ENCODE assay signal across 14 cellular contexts in genomic region chr7:11760372-11760771, GRCh38.
A peak's percentile ranks its signal among the peaks of the same experiment; 100 is the strongest.
DNase-seq lines count a peak whose midpoint lies in the region; ATAC-seq, FAIRE-seq and TF ChIP-seq lines count a peak whose summit lies in the region.
"Had no signal": no experiment of that assay in that cellular context is flagged by ENCODE, and none has a peak within 500 bp of the region (broad histone marks: within the 10 kb centered on the region; RNA-seq: fewer than 3 reads in every experiment).

No MANE protein-coding gene starts in this region.

- no peaks in the 10 kb centered on the region for H3K79me2 ChIP-seq in parathyroid adenoma
- H3K79me2 ChIP-seq in HepG2 (ENCODE audit: insufficient read depth, low read length) = no peaks in the 10 kb centered on the region

- H3K27ac ChIP-seq in SK-N-MC = no peak overlapping the region
- no peak overlapping the region for H3K27ac ChIP-seq in parathyroid adenoma
- H3K27ac ChIP-seq in HepG2 (ENCODE audit: extremely low read length, insufficient read depth, low read length) = no peak overlapping the region
- H3K27ac ChIP-seq: lower lobe of right lung, Peyer's patch, suprapubic skin had no signal

- H3K4me1 ChIP-seq in parathyroid adenoma = peaks cover 14% of the 10 kb centered on the region
- H3K4me1 ChIP-seq in HepG2 (ENCODE audit: insufficient read depth, low read length) = no peaks in the 10 kb centered on the region
- H3K4me1 ChIP-seq: lower lobe of right lung, Peyer's patch, suprapubic skin had no signal

- no peaks in the 10 kb centered on the region for H3K27me3 ChIP-seq in parathyroid adenoma (ENCODE audit: control insufficient read depth, insufficient read depth, low read length)
- no peaks in the 10 kb centered on the region for H3K27me3 ChIP-seq in HepG2 (ENCODE audit: control insufficient read depth in 1 of 2, insufficient read depth in 2 of 2, low read length in 2 of 2)
- H3K27me3 ChIP-seq: Peyer's patch, suprapubic skin had no signal

- FAIRE-seq in HepG2 (lab: Jason Lieb, UNC) = no peak
- FAIRE-seq: GM18507 had no signal

- H3K4me3 ChIP-seq in SK-N-MC (peak overlapping the region; percentile 51), parathyroid adenoma (ENCODE audit: low read depth, low read length) (no peak overlapping the region), HepG2 (replicated peaks in 1 of 3; ENCODE audit: insufficient read depth in 1 of 3, low read depth in 2 of 3, low read length in 3 of 3) (no peak overlapping the region)
- H3K4me3 ChIP-seq: lower lobe of right lung, Peyer's patch, suprapubic skin had no signal

- H3K4me2 ChIP-seq in parathyroid adenoma (ENCODE audit: low read length) = no peak overlapping the region
- H3K4me2 ChIP-seq in HepG2 (ENCODE audit: low read depth, low read length) = no peak overlapping the region

- no TSS peak for BruUV-seq in HepG2 (replicated peaks; lab: Mats Ljungman, UMichigan)

- in situ Hi-C loops in HepG2 (cut with HindIII; ENCODE audit: extremely low pct_ligation_motif_present, low pct_unique_long_range_greater_than_20kb) = no loop called here

- no peaks in the 10 kb centered on the region for H3K9me3 ChIP-seq in SK-N-MC (ENCODE audit: low read depth, low read length)
- no peaks in the 10 kb centered on the region for H3K9me3 ChIP-seq in parathyroid adenoma (ENCODE audit: control insufficient read depth, low read length)
- H3K9me3 ChIP-seq in HepG2 (ENCODE audit: low read length) = no peaks in the 10 kb centered on the region
- H3K9me3 ChIP-seq: lower lobe of right lung, Peyer's patch, suprapubic skin had no signal

- POLR2A ChIA-PET in HepG2 (lab: Yijun Ruan, JAX) = no interaction called here

- TF ChIP-seq CTCF in parathyroid adenoma (IDR thresholded peaks at IDR 0.05) = no peak
- no peak for TF ChIP-seq CTCF in HepG2 (CRISPR knock-in tag; IDR thresholded peaks at IDR 0.05)

- H3K9ac ChIP-seq in SK-N-MC (ENCODE audit: insufficient read length) = no peak overlapping the region
- no peak overlapping the region for H3K9ac ChIP-seq in parathyroid adenoma
- no peak overlapping the region for H3K9ac ChIP-seq in HepG2 (ENCODE audit: insufficient read depth, low read depth, low read length)

- ATAC-seq in HepG2 = no peak

- CTCF ChIA-PET in HepG2 (lab: Yijun Ruan, JAX; ENCODE audit: low intra/inter-chr PET ratio, low total read pairs) = no interaction called here

- peak; percentile 10 for DNase-seq in HuH-7 (ENCODE audit: low spot score)
- peak; percentile 37 for DNase-seq in NCI-H2081 treated with DMSO at 0.1 percent for 48 hours (lab: John Stamatoyannopoulos, UW)
- peak; percentile 98 for DNase-seq in SK-N-MC (ENCODE audit: low read depth, low spot score)
- no peak for DNase-seq in HepG2 (ENCODE audit: low spot score)
- DNase-seq in GM03348 (ENCODE audit: low spot score) = no peak
- DNase-seq in stimulated activated naive CD4-positive, alpha-beta T cell treated with Interleukin-2 at 50 U/mL for 16 hours (lab: John Stamatoyannopoulos, UW) = no peak
- DNase-seq: activated T-cell treated with anti-CD3 and anti-CD28 coated beads, Interleukin-2, amount 50 U/mL, for 48 hours; cerebellar nuclear complex; DND-41; lower lobe of right lung; Peyer's patch had no signal

- H2AFZ ChIP-seq in parathyroid adenoma (peak overlapping the region; percentile 17), HepG2 (ENCODE audit: low read length) (no peak overlapping the region)

- no peak for TF ChIP-seq RAD21 in HepG2 (CRISPR knock-in tag; IDR thresholded peaks at IDR 0.05)

- no peak for TF ChIP-seq POLR2A in HepG2 (IDR thresholded peaks at IDR 0.05; ENCODE audit: insufficient read depth in 1 of 2, low read depth in 2 of 2, low read length in 2 of 2)

- TF ChIP-seq EP300 in HepG2 (IDR thresholded peaks at IDR 0.05; ENCODE audit: low read depth in 2 of 2, low read length in 2 of 2) (no peak), HepG2 (CRISPR knock-in tag; IDR thresholded peaks at IDR 0.05; ENCODE audit: borderline replicate concordance) (no peak)

- WGBS in HepG2 (ENCODE audit: low lambda C conversion rate) = 7% methylated on average over 3 of the region's 3 CpGs

- H3K36me3 ChIP-seq in SK-N-MC (ENCODE audit: insufficient read depth, low read length) (no peaks in the 10 kb centered on the region), parathyroid adenoma (ENCODE audit: control insufficient read depth, insufficient read depth, low read length) (no peaks in the 10 kb centered on the region), HepG2 (replicated peaks in 1 of 2; ENCODE audit: control insufficient read depth in 1 of 2, insufficient read depth in 2 of 2, low read length in 2 of 2) (no peaks in the 10 kb centered on the region)
- H3K36me3 ChIP-seq: lower lobe of right lung, Peyer's patch, suprapubic skin had no signal

- H4K20me1 ChIP-seq in HepG2 (ENCODE audit: insufficient read depth, low read length) = no peaks in the 10 kb centered on the region

- intact Hi-C loops in HepG2 (cut with micrococcal nuclease; ENCODE audit: unreplicated experiment) = no loop called here

TF ChIP-seq in HepG2, 621 proteins besides CTCF, POLR2A, EP300 and RAD21 (continues in another document):
- TF ChIP-seq BRCA1 (CRISPR knock-in tag; IDR thresholded peaks at IDR 0.05) (no peak), SAP130 (CRISPR knock-in tag; IDR thresholded peaks at IDR 0.05; ENCODE audit: low read depth) (no peak), FOXM1 (CRISPR knock-in tag; IDR thresholded peaks at IDR 0.05) (no peak), ZNF180 (CRISPR knock-in tag; IDR thresholded peaks at IDR 0.05; ENCODE audit: borderline replicate concordance, low read depth) (no peak), ZNF407 (CRISPR knock-in tag; IDR thresholded peaks at IDR 0.05; ENCODE audit: not compliant biosample characterization) (no peak), KMT2B (CRISPR knock-in tag; IDR thresholded peaks at IDR 0.05) (no peak), ZNF552 (CRISPR knock-in tag; IDR thresholded peaks at IDR 0.05; ENCODE audit: borderline replicate concordance) (no peak)

Comparison
In these comparisons a context has a peak if more than half of its experiments do, and no peak if none do; other contexts are left out.
1. DNase-seq: peak in HuH-7 (single experiment), NCI-H2081 treated with DMSO at 0.1 percent for 48 hours (single experiment) and SK-N-MC (single experiment); none in HepG2 (single experiment), GM03348 (single experiment) and stimulated activated naive CD4-positive, alpha-beta T cell treated with Interleukin-2 at 50 U/mL for 16 hours (single experiment).